Comparison of ENCODE assay signal across 8 cellular contexts in the genomic region with DNA sequence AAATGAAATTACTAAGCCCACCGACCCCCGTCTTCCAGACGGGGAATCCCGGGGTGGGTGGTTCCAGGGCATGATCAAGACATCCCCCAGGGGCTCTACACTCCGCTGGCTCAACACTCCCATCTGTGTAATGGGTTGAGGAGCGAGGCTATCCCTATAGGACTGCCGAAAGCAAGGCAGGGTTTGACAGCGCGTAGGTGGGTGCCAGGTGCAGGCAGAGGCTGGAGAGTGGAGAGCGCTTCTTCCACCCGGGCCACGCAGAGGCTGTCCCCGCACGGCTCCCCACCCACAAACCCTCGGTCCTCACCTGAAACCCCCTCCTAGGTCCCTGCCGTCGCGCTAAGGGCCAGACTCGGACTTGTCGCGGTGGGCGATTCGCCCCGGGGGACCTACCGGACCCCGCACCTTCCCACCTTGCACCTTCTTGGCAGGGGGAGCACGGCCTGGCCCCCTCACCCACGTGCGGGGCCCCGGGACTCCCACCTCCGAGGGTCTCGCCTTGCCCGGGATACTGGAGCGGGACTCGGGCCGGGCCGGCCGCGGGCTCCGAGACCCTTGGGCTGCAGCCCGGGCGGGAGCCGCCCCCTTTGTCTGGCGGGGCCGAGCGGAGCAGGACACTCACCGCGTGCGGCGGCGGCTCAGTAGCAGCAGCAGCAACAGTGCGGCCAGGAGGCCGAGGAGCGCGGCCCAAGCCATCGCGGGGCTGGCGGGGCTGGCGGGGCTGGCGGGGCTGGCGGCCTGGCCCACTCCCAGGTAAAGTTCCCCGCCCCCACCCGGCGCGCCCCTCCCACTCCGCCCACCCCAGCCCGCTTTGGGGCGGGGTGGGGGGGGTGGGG. TPM values are rescaled to one million over a fixed set of nuclear protein-coding genes. Genes with fewer than 3 reads are reported as not detected.
DNase-seq lines count a peak whose midpoint lies in the region; ATAC-seq, FAIRE-seq and TF ChIP-seq lines count a peak whose summit lies in the region.

Gene PTGIS, minus strand, starts transcription at position 717 of the 836 bp plus-strand sequence. Its CDS starts 21 bp downstream, at position 696.

- no peaks in the 10 kb centered on the region for H3K9me3 ChIP-seq in right atrium auricular region

- H3K36me3 ChIP-seq in right atrium auricular region (no peaks in the 10 kb centered on the region), rectal smooth muscle tissue (ENCODE audit: control insufficient read depth, insufficient read depth, low read length) (no peaks in the 10 kb centered on the region)

- peak within 1 kb of the TSS; percentile 46 for H3K9ac ChIP-seq in rectal smooth muscle tissue (ENCODE audit: low read length)

- peak; percentile 31 for DNase-seq in EL
- DNase-seq in activated T-cell treated with anti-CD3 and anti-CD28 coated beads, Interleukin-2, amount 50 U/mL, for 48 hours = peak; percentile 20 to 32
- no peak for DNase-seq in right atrium auricular region (ENCODE audit: low spot score)
- DNase-seq in kidney tubule cell (ENCODE audit: low spot score) = no peak
- no peak for DNase-seq in NCI-H446 (lab: John Stamatoyannopoulos, UW)
- no peak for DNase-seq in frontal cortex (ENCODE audit: low spot score in 2 of 2)

- H3K4me1 ChIP-seq in right atrium auricular region (peaks cover 0 to 31% of the 10 kb centered on the region in 2 donors), rectal smooth muscle tissue (ENCODE audit: control insufficient read depth, insufficient read depth, low read length) (peaks cover 5% of the 10 kb centered on the region)

- no peak for FAIRE-seq in frontal cortex (lab: Jason Lieb, UNC)

- H3K4me3 ChIP-seq in right atrium auricular region = peak within 1 kb of the TSS; percentile 54 to 62
- H3K4me3 ChIP-seq in rectal smooth muscle tissue (ENCODE audit: low read length) = peak within 1 kb of the TSS; percentile 70

- H3K27me3 ChIP-seq in right atrium auricular region (no peaks in the 10 kb centered on the region), rectal smooth muscle tissue (ENCODE audit: control insufficient read depth, insufficient read depth, low read length) (peaks cover 14% of the 10 kb centered on the region)

- no peak for TF ChIP-seq CTCF in right atrium auricular region (IDR thresholded peaks at IDR 0.05)

- ATAC-seq in GM21723 (IDR thresholded peaks at IDR 0.05; ENCODE audit: unreplicated experiment) = no peak

- H3K27ac ChIP-seq in right atrium auricular region = peak within 1 kb of the TSS; percentile 79 to 88
- H3K27ac ChIP-seq in rectal smooth muscle tissue (ENCODE audit: low read depth, low read length) = peak within 1 kb of the TSS; percentile 82

RNA-seq across cellular contexts. Expression of gene PTGIS, which starts in this region (rescaled TPM):
- 100 to 1,000 TPM in 1 of 2 donors, 10 to 100 TPM in 1; 59.8 to 169 TPM for total RNA-seq in right atrium auricular region
- 7.7 TPM for total RNA-seq in frontal cortex

Comparison
In these comparisons a context has a peak if more than half of its experiments do, and no peak if none do; other contexts are left out.
1. DNase-seq: peak in EL (single experiment) and activated T-cell treated with anti-CD3 and anti-CD28 coated beads, Interleukin-2, amount 50 U/mL, for 48 hours (2 of 2); none in right atrium auricular region (single experiment), kidney tubule cell (single experiment), NCI-H446 (0 of 2) and frontal cortex (0 of 2).